26 cellular contexts compared by ENCODE assay signal in the genomic region with DNA sequence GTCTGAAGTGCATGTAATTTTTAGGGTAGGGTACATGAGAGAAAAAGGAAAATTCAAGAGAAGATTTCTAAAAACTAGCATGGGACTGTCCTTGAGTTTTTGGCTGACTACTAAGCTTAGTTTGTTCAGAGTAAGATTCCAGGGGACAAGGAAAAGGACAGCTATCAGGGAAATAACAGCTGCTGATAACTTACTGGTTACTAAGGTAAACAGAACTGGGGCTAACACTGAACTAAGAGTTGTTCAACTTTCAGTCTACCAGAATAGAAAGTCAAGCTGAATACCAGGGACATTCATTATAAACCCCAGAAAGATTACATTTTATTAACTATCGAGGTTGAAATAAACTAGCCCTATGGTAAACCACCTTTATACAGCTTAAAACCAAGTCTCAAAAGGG.
"Had no signal": no experiment of that assay in that cellular context is flagged by ENCODE, and none has a peak within 500 bp of the region (broad histone marks: within the 10 kb centered on the region; RNA-seq: fewer than 3 reads in every experiment).

No MANE protein-coding gene starts in this region.

- DNase-seq: dermis blood vessel endothelial cell; dorsolateral prefrontal cortex; effector CD4-positive, alpha-beta T cell; effector memory CD4-positive, alpha-beta T cell; erythroblast; esophagus squamous epithelium; foreskin fibroblast; foreskin melanocyte; gastrocnemius medialis; glutamatergic neuron; head of caudate nucleus; heart right ventricle; hippocampal formation; left cardiac atrium; left lung; left ventricle myocardium superior; lower lobe of right lung; mesendoderm; midbrain; naive B cell had no signal

- H3K9me3 ChIP-seq: esophagus squamous epithelium, gastrocnemius medialis, lower lobe of right lung had no signal

- H3K36me3 Mint-ChIP-seq: naive B cell had no signal

- H3K4me1 ChIP-seq: esophagus squamous epithelium, gastrocnemius medialis, heart right ventricle, left lung, lower lobe of right lung had no signal

- FAIRE-seq: colon, endometrium, islet of Langerhans, keratinocyte had no signal

- H3K4me3 ChIP-seq: coronary artery, dorsolateral prefrontal cortex, esophagus squamous epithelium, gastrocnemius medialis, heart right ventricle, left lung, lower lobe of right lung had no signal

- H3K4me1 Mint-ChIP-seq: naive B cell had no signal

- H3K27ac ChIP-seq: coronary artery, dorsolateral prefrontal cortex, epithelial cell of prostate, esophagus squamous epithelium, gastrocnemius medialis, heart right ventricle, left lung, lower lobe of right lung had no signal

- H3K36me3 ChIP-seq: esophagus squamous epithelium, gastrocnemius medialis, heart right ventricle, left lung, lower lobe of right lung had no signal

- H3K27me3 Mint-ChIP-seq: naive B cell had no signal

- H3K27me3 ChIP-seq: dorsolateral prefrontal cortex, esophagus squamous epithelium, gastrocnemius medialis, heart right ventricle, left lung had no signal

- H3K27ac Mint-ChIP-seq: naive B cell had no signal
